9 cellular contexts compared by ENCODE assay signal in genomic region chr17:50093807-50094206, GRCh38. TPM values are rescaled to one million over a fixed set of nuclear protein-coding genes. Genes with fewer than 3 reads are reported as not detected.
A peak's percentile ranks its signal among the peaks of the same experiment; 100 is the strongest.
DNase-seq lines count a peak whose midpoint lies in the region; ATAC-seq and TF ChIP-seq lines count a peak whose summit lies in the region.
"Had no signal": no experiment of that assay in that cellular context is flagged by ENCODE, and none has a peak within 500 bp of the region (broad histone marks: within the 10 kb centered on the region; RNA-seq: fewer than 3 reads in every experiment).

No MANE protein-coding gene starts in this region.

- intact Hi-C loops in PC-3 (cut with micrococcal nuclease) = loop anchor here (1.0 to 2.0 kb wide), 7 partner anchors 31 to 203 kb away; partner anchors contain the start of gene PPP1R9B
- intact Hi-C loops in gastrocnemius medialis (cut with DNase I; ENCODE audit: low total_unique reads) = loop anchor here (1.0 to 10.0 kb wide), 6 partner anchors 39 to 331 kb away; partner anchors contain the start of gene ACSF2
- intact Hi-C loops in sciatic nerve (cut with DNase I) = loop anchor here (10.0 kb wide), 1 partner anchor 61 kb away; the partner anchor contains the start of gene PPP1R9B

- H3K36me3 ChIP-seq in CD8-positive, alpha-beta memory T cell (ENCODE audit: insufficient read depth, low read length) = peaks cover 8% of the 10 kb centered on the region
- H3K36me3 ChIP-seq in PC-3 (ENCODE audit: low read depth, low read length) = peaks cover 16% of the 10 kb centered on the region
- H3K36me3 ChIP-seq in gastrocnemius medialis = peaks cover 0 to 11% of the 10 kb centered on the region in 2 donors
- H3K36me3 ChIP-seq: HAP-1 had no signal

- peaks cover 0 to 35% (median 7%) of the 10 kb centered on the region in 3 donors for H3K36me3 Mint-ChIP-seq in CD8-positive, alpha-beta memory T cell

- H3K79me2 ChIP-seq in PC-3 (ENCODE audit: low read length) = peaks cover 9% of the 10 kb centered on the region

- H3K4me1 ChIP-seq in CD8-positive, alpha-beta memory T cell (ENCODE audit: insufficient read depth, low read length) = peaks cover 17% of the 10 kb centered on the region
- peaks cover 14% of the 10 kb centered on the region for H3K4me1 ChIP-seq in PC-3 (ENCODE audit: insufficient read depth, low read length)
- peaks cover 31 to 35% of the 10 kb centered on the region in 2 donors for H3K4me1 ChIP-seq in gastrocnemius medialis

- TF ChIP-seq CTCF in PC-3 (conservative IDR thresholded peaks at IDR 0.05; ENCODE audit: low read depth, low read length) = no peak
- TF ChIP-seq CTCF in coronary artery (IDR thresholded peaks at IDR 0.05) = no peak
- no peak for TF ChIP-seq CTCF in gastrocnemius medialis (IDR thresholded peaks at IDR 0.05 in 4 of 5, conservative IDR thresholded peaks at IDR 0.05 in 1 of 5)

- peak overlapping the region; percentile 88 to 100 (median 97) for H3K4me3 Mint-ChIP-seq in CD8-positive, alpha-beta memory T cell

- POLR2A ChIA-PET in CD8-positive, alpha-beta memory T cell (lab: Charles Lee) = interaction anchor here (0.6 to 1.3 kb wide), 4 partner anchors 24 to 386 kb away, joined by 3 to 5 read pairs (median 4); partner anchors contain the start of gene SLC35B1
- POLR2A ChIA-PET in PC-3 (lab: Charles Lee; ENCODE audit: unreplicated experiment) = interaction anchor here (0.5 to 1.0 kb wide), 3 partner anchors 15 to 228 kb away, joined by 3 read pairs; no protein-coding TSS in a partner anchor

- peak overlapping the region; percentile 94 for H2AFZ ChIP-seq in PC-3 (ENCODE audit: low read length)

- no peak overlapping the region for H3K4me3 ChIP-seq in CD8-positive, alpha-beta memory T cell (ENCODE audit: low read length)
- peak overlapping the region; percentile 88; the same call in 1 of the 2 replicates for H3K4me3 ChIP-seq in PC-3 (ENCODE audit: low read length)
- no peak overlapping the region for H3K4me3 ChIP-seq in coronary artery
- no peak overlapping the region for H3K4me3 ChIP-seq in gastrocnemius medialis

- peak overlapping the region; percentile 96 for H3K4me2 ChIP-seq in PC-3 (ENCODE audit: low read length)

- no peaks in the 10 kb centered on the region for H3K9me2 ChIP-seq in PC-3 (replicated peaks; ENCODE audit: low read length)

- no peak for DNase-seq in CD8-positive, alpha-beta memory T cell
- DNase-seq in PC-3 = no peak
- DNase-seq in coronary artery (ENCODE audit: low spot score) = no peak
- no peak for DNase-seq in gastrocnemius medialis
- no peak for DNase-seq in sciatic nerve (ENCODE audit: low spot score)
- no peak for DNase-seq in LoVo (ENCODE audit: low spot score)
- no peak for DNase-seq in HuH-7 (ENCODE audit: low spot score)

- H3K9ac ChIP-seq in PC-3 (ENCODE audit: low read length) = no peak overlapping the region

- no peaks in the 10 kb centered on the region for H3K9me3 Mint-ChIP-seq in CD8-positive, alpha-beta memory T cell

- H3K9me3 ChIP-seq in CD8-positive, alpha-beta memory T cell (ENCODE audit: low read length) = no peaks in the 10 kb centered on the region
- H3K9me3 ChIP-seq in PC-3 (ENCODE audit: low read length) (no peaks in the 10 kb centered on the region), gastrocnemius medialis (no peaks in the 10 kb centered on the region)
- H3K9me3 ChIP-seq: HAP-1 had no signal

- H3K27ac ChIP-seq in CD8-positive, alpha-beta memory T cell (ENCODE audit: low read depth, low read length) = no peak overlapping the region
- H3K27ac ChIP-seq in PC-3 (ENCODE audit: low read length) (no peak overlapping the region), coronary artery (peak overlapping the region; percentile 85 to 97), gastrocnemius medialis (peak overlapping the region; percentile 96 to 99 (median 98))

- H3K27me3 ChIP-seq in CD8-positive, alpha-beta memory T cell (ENCODE audit: insufficient read depth, low read length, poor library complexity, severe bottlenecking) = no peaks in the 10 kb centered on the region
- H3K27me3 ChIP-seq in PC-3 (ENCODE audit: low read length) = no peaks in the 10 kb centered on the region
- no peaks in the 10 kb centered on the region for H3K27me3 ChIP-seq in gastrocnemius medialis

- peaks cover 18 to 41% (median 23%) of the 10 kb centered on the region in 3 donors for H3K4me1 Mint-ChIP-seq in CD8-positive, alpha-beta memory T cell

- CTCF ChIA-PET in CD8-positive, alpha-beta memory T cell (lab: Charles Lee) = interaction anchor here (0.7 to 5.7 kb wide), 50 partner anchors 9 to 526 kb away, joined by 3 to 75 read pairs (median 5); partner anchors contain the start of genes ITGA3, PPP1R9B, SAMD14 and SGCA
- CTCF ChIA-PET in PC-3 (lab: Charles Lee) = interaction anchor here (0.5 to 1.7 kb wide), 16 partner anchors 12 to 126 kb away, joined by 3 to 11 read pairs (median 4); partner anchors contain the start of gene ITGA3

- TF ChIP-seq POLR2A in gastrocnemius medialis (IDR thresholded peaks at IDR 0.05) = no peak

- H4K20me1 ChIP-seq in PC-3 (ENCODE audit: low read length) = no peaks in the 10 kb centered on the region

- H3K27me3 Mint-ChIP-seq in CD8-positive, alpha-beta memory T cell = no peaks in the 10 kb centered on the region

- H3F3A ChIP-seq in PC-3 (ENCODE audit: low read length, unreplicated experiment) = peaks cover 12% of the 10 kb centered on the region

- in situ Hi-C loops in gastrocnemius medialis (cut with MboI; ENCODE audit: low sequenced_read_pairs in 4 of 4) = loop anchor here in 2 of 4 donors (5.0 kb wide), 2 partner anchors 67 to 78 kb away; no protein-coding TSS in a partner anchor

- peak overlapping the region in 6 of 8 donors; percentile 88 to 98 (median 96) for H3K27ac Mint-ChIP-seq in CD8-positive, alpha-beta memory T cell

- no TSS peak for BruUV-seq in PC-3 (replicated peaks; lab: Mats Ljungman, UMichigan)

- no peak for ATAC-seq in PC-3
- ATAC-seq in gastrocnemius medialis = no peak
- no peak for ATAC-seq in sciatic nerve
- ATAC-seq in GM19328 (IDR thresholded peaks at IDR 0.05; ENCODE audit: unreplicated experiment) = no peak

RNA-seq across cellular contexts. Expression of gene PDK2, which starts 1.3 kb away (rescaled TPM):
- 10 to 100 TPM; 19.5 to 22.4 TPM for total RNA-seq in CD8-positive, alpha-beta memory T cell
- 41.2 TPM for polyA plus RNA-seq in CD8-positive, alpha-beta memory T cell
- total RNA-seq in PC-3 (2014; rRNA removed) = 31.9 and 37.6 TPM in 2 replicates
- total RNA-seq in gastrocnemius medialis = 100 to 1,000 TPM; 111 to 335 (median 124) TPM
- 48.6 TPM for total RNA-seq in sciatic nerve

RNA-seq across cellular contexts. Expression of gene SAMD14, which starts 36.2 kb away (rescaled TPM):
- total RNA-seq in CD8-positive, alpha-beta memory T cell = 1 to 10 TPM in 1 of 2 experiments, under 1 TPM in 1; 0.92 to 1.3 TPM
- not detected for polyA plus RNA-seq in CD8-positive, alpha-beta memory T cell
- total RNA-seq in PC-3 (2014; rRNA removed) (0.11 and 0.17 TPM in 2 replicates), gastrocnemius medialis (1 to 10 TPM in 1 of 4 donors, under 1 TPM in 2, not detected in 1; 0.04 to 3.8 (median 0.31) TPM), sciatic nerve (2.5 TPM)

RNA-seq across cellular contexts. Expression of gene ITGA3, which starts 37.9 kb away (rescaled TPM):
- 10 to 100 TPM; 11.8 to 12.5 TPM for total RNA-seq in CD8-positive, alpha-beta memory T cell
- 2.7 TPM for polyA plus RNA-seq in CD8-positive, alpha-beta memory T cell
- total RNA-seq in PC-3 (2014; rRNA removed) = 598 and 763 TPM in 2 replicates
- 10 to 100 TPM in 3 of 4 donors, 1 to 10 TPM in 1; 5.1 to 25.9 (median 18.4) TPM for total RNA-seq in gastrocnemius medialis
- 70.1 TPM for total RNA-seq in sciatic nerve

RNA-seq across cellular contexts. Expression of gene PPP1R9B, which starts 56.7 kb away (rescaled TPM):
- total RNA-seq in CD8-positive, alpha-beta memory T cell = 10 to 100 TPM; 86.9 to 89.0 TPM
- polyA plus RNA-seq in CD8-positive, alpha-beta memory T cell = 1.7 TPM
- total RNA-seq in PC-3 (2014; rRNA removed) (67.7 and 95.0 TPM in 2 replicates), gastrocnemius medialis (10 to 100 TPM in 2 of 4 donors, 1 to 10 TPM in 2; 4.7 to 18.8 (median 11.0) TPM), sciatic nerve (58.8 TPM)

Comparison
In these comparisons a context has a peak if more than half of its experiments do, and no peak if none do; other contexts are left out.
1. H3K27ac ChIP-seq: peak in coronary artery (2 of 2) and gastrocnemius medialis (4 of 4); none in CD8-positive, alpha-beta memory T cell (single experiment) and PC-3 (single experiment).